6 cellular contexts compared by ENCODE assay signal in the genomic region with DNA sequence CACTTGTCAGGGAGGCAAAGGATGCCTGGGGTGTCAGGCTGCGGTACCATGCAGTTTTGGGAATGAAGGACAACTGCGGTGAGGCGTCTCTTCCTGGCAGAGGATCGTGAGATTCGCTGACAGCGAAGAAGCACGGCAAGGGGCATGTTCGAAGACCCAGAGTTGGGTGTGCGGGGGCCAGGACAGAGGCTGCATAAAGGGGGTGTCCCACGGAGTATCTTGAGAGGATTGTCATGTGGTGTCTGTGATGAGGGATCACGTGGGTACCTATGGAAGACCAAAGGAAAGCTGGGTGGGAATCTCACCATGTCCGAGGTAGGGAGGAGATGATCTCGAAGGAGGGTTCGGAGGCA. TPM values are rescaled to one million over a fixed set of nuclear protein-coding genes. Genes with fewer than 3 reads are reported as not detected.
DNase-seq lines count a peak whose midpoint lies in the region; ATAC-seq and TF ChIP-seq lines count a peak whose summit lies in the region.

No MANE protein-coding gene starts in this region.

- peaks cover 11% of the 10 kb centered on the region for H3K9me3 Mint-ChIP-seq in nephron progenitor cell

- H3K27me3 Mint-ChIP-seq in nephron progenitor cell (ENCODE audit: low read depth, poor library complexity), result peaks cover 7% of the 10 kb centered on the region

- H3K36me3 ChIP-seq in brain microvascular endothelial cell (replicated peaks), result peaks cover 7% of the 10 kb centered on the region

- TF ChIP-seq CTCF in brain microvascular endothelial cell (IDR thresholded peaks at IDR 0.05; ENCODE audit: low read depth, low read length, missing control alignments), result no peak
- TF ChIP-seq CTCF in nephron progenitor cell (IDR thresholded peaks at IDR 0.05), result no peak

- peaks cover under 1% of the 10 kb centered on the region for H3K36me3 Mint-ChIP-seq in nephron progenitor cell (ENCODE audit: low read depth)

- H3K27me3 ChIP-seq in brain microvascular endothelial cell (replicated peaks), result no peaks in the 10 kb centered on the region

- DNase-seq in NCI-H526 (lab: John Stamatoyannopoulos, UW) (peak; percentile 48 to 50), NCI-H526 treated with DMSO at 0.1 percent for 48 hours (lab: John Stamatoyannopoulos, UW) (no peak), brain microvascular endothelial cell (peak; percentile 20), nephron progenitor cell (no peak), H4 (ENCODE audit: low spot score) (no peak)

- peak overlapping the region; percentile 95 for H3K4me3 ChIP-seq in brain microvascular endothelial cell (ENCODE audit: low read depth, low read length)

- ATAC-seq in HG02973 (IDR thresholded peaks at IDR 0.05; ENCODE audit: unreplicated experiment), result no peak

- in situ Hi-C loops in brain microvascular endothelial cell (cut with HindIII; ENCODE audit: low pct_ligation_motif_present, low sequenced_read_pairs), result no loop called here

- H3K4me3 Mint-ChIP-seq in nephron progenitor cell, result peak overlapping the region; percentile 96

- H3K4me1 Mint-ChIP-seq in nephron progenitor cell, result peaks cover 34% of the 10 kb centered on the region

- peak overlapping the region; percentile 46 for H3K27ac ChIP-seq in brain microvascular endothelial cell

- H3K27ac Mint-ChIP-seq in nephron progenitor cell, result peak overlapping the region; percentile 97

RNA-seq across cellular contexts. Expression of a gene that starts 0.4 kb away (rescaled TPM):
- total RNA-seq in H4 (2014; rRNA removed; shearing (Covaris generic)), result 17.7 and 17.8 TPM in 2 replicates

RNA-seq across cellular contexts. Expression of a gene that starts 18.5 kb away (rescaled TPM):
- total RNA-seq in H4 (2014; rRNA removed; shearing (Covaris generic)), result 68.2 and 79.0 TPM in 2 replicates

RNA-seq across cellular contexts. Expression of a gene that starts 40.9 kb away (rescaled TPM):
- 0.15 TPM in 1 of 2 replicates, not detected in the other for total RNA-seq in H4 (2014; rRNA removed; shearing (Covaris generic))

RNA-seq across cellular contexts. Expression of a gene that starts 47.7 kb away (rescaled TPM):
- 0.08 TPM in 1 of 2 replicates, not detected in the other for total RNA-seq in H4 (2014; rRNA removed; shearing (Covaris generic))

RNA-seq across cellular contexts. Expression of a gene that starts 53.6 kb away (rescaled TPM):
- total RNA-seq in H4 (2014; rRNA removed; shearing (Covaris generic)), result 0.50 and 1.0 TPM in 2 replicates

Comparison
In these comparisons a context has a peak if more than half of its experiments do, and no peak if none do; other contexts are left out.
1. DNase-seq: peak in NCI-H526 (2 of 2) and brain microvascular endothelial cell (single experiment); none in NCI-H526 treated with DMSO at 0.1 percent for 48 hours (single experiment), nephron progenitor cell (single experiment) and H4 (single experiment).